8 cellular contexts compared by ENCODE assay signal in the genomic region with DNA sequence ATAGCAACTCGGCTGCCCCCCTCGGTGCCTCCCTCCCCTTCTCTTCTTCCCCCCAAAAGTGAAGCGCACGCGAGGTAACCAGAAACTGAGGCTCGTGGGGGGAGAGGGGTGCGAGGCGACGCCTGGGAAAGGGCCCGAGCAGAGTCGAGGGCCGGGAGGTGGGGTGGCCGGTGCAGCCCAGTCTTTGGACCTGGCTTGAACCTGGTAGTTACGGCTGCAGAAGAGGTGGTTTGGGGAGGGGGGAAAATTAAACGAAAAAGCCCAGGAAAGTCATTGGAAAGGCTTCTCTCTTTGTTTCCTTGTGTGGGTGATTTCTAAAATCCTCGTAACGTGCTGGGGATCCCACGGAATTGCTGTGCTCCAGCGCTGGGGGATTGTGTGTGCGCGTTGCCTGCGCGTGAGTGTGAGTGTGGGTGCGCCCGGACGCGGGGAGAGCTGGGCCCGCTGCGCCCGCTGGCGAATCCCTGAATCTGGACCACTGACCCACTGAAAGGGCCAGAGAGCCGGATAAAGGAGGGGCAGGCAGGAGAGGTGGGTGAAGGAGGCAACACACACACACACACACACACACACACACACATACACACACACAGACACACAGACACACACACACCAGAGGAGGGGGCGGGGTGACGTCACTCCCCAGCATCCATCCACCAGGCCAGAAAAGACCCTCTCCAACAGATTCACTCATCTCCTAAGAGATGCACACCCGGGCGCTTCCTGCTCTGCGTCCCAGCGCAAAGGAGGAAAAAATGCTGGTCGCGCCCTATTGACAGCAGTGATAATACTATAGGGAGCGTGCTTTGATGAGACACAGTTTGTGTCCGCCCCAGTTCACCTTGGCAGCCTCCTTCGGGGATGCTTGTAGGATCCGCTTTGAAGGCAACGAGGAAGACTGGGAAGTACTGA.
DNase-seq lines count a peak whose midpoint lies in the region; ATAC-seq and TF ChIP-seq lines count a peak whose summit lies in the region.

No MANE protein-coding gene starts in this region.

- DNase-seq in CD8-positive, alpha-beta memory T cell = no peak
- DNase-seq in activated B cell treated with CpG ODN at 0.5 μM for 24 hours (no peak), Right ventricle myocardium superior (no peak), posterior cingulate gyrus (peak in 9 of 10 donors; percentile 31 to 90 (median 52))
- DNase-seq in stimulated activated CD4-positive, alpha-beta T cell treated with anti-CD3 and anti-CD28 coated beads, Interleukin-2, amount 100 ng/mL, for 48 hours = no peak

- POLR2A ChIA-PET in CD8-positive, alpha-beta memory T cell (lab: Charles Lee) = no interaction called here
- POLR2A ChIA-PET in activated B cell treated with CpG ODN at 0.5 μM for 24 hours (lab: Charles Lee) = no interaction called here

- H3K9me3 ChIP-seq in CD8-positive, alpha-beta memory T cell (ENCODE audit: low read length) = no peaks in the 10 kb centered on the region

- CTCF ChIA-PET in CD8-positive, alpha-beta memory T cell (lab: Charles Lee) = no interaction called here
- CTCF ChIA-PET in activated B cell treated with CpG ODN at 0.5 μM for 24 hours (lab: Charles Lee) = no interaction called here

- no peaks in the 10 kb centered on the region for H3K36me3 Mint-ChIP-seq in CD8-positive, alpha-beta memory T cell
- no peaks in the 10 kb centered on the region for H3K36me3 Mint-ChIP-seq in activated B cell treated with CpG ODN at 0.5 μM for 24 hours (ENCODE audit: low read depth)

- ATAC-seq in activated B cell treated with CpG ODN at 0.5 μM for 24 hours (ENCODE audit: low read depth) (no peak), Right ventricle myocardium superior (ENCODE audit: poor library complexity) (peak; percentile 45), GM21526 (IDR thresholded peaks at IDR 0.05; ENCODE audit: low FRiP score, unreplicated experiment) (no peak), HG03025 (IDR thresholded peaks at IDR 0.05; ENCODE audit: low FRiP score, unreplicated experiment) (no peak), HG02763 (IDR thresholded peaks at IDR 0.05; ENCODE audit: unreplicated experiment) (no peak)

- TF ChIP-seq CTCF in activated B cell treated with CpG ODN at 0.5 μM for 24 hours (IDR thresholded peaks at IDR 0.05) = no peak

- H3K9me3 Mint-ChIP-seq in CD8-positive, alpha-beta memory T cell = peaks cover 0 to 3% (median 0%) of the 10 kb centered on the region in 5 donors
- H3K9me3 Mint-ChIP-seq in activated B cell treated with CpG ODN at 0.5 μM for 24 hours = no peaks in the 10 kb centered on the region

- H3K27me3 ChIP-seq in CD8-positive, alpha-beta memory T cell (ENCODE audit: insufficient read depth, low read length, poor library complexity, severe bottlenecking) = peaks cover 5% of the 10 kb centered on the region

- peaks cover 5 to 18% (median 16%) of the 10 kb centered on the region in 3 donors for H3K4me1 Mint-ChIP-seq in CD8-positive, alpha-beta memory T cell
- peaks cover 15% of the 10 kb centered on the region for H3K4me1 Mint-ChIP-seq in activated B cell treated with CpG ODN at 0.5 μM for 24 hours

- peaks cover 4% of the 10 kb centered on the region for H3K4me1 ChIP-seq in CD8-positive, alpha-beta memory T cell (ENCODE audit: insufficient read depth, low read length)

- H3K4me3 ChIP-seq in CD8-positive, alpha-beta memory T cell (ENCODE audit: low read length) = no peak overlapping the region

- H3K27ac ChIP-seq in CD8-positive, alpha-beta memory T cell (ENCODE audit: low read depth, low read length) = no peak overlapping the region

- peaks cover 19 to 44% of the 10 kb centered on the region in 2 donors for H3K27me3 Mint-ChIP-seq in CD8-positive, alpha-beta memory T cell
- H3K27me3 Mint-ChIP-seq in activated B cell treated with CpG ODN at 0.5 μM for 24 hours = peaks cover 37% of the 10 kb centered on the region

- intact Hi-C loops in activated B cell treated with CpG ODN at 0.5 μM for 24 hours (cut with micrococcal nuclease) = no loop called here
- intact Hi-C loops in Right ventricle myocardium superior (cut with DNase I) = no loop called here
- intact Hi-C loops in posterior cingulate gyrus (cut with DNase I) = loop anchor here (2.0 kb wide), 1 partner anchor 36 kb away; no protein-coding TSS in a partner anchor

- H3K27ac Mint-ChIP-seq in CD8-positive, alpha-beta memory T cell = peak overlapping the region in 1 of 8 donors; percentile 50
- no peak overlapping the region for H3K27ac Mint-ChIP-seq in activated B cell treated with CpG ODN at 0.5 μM for 24 hours

- H3K4me3 Mint-ChIP-seq in CD8-positive, alpha-beta memory T cell = peak overlapping the region; percentile 37 to 72 (median 50)
- peak overlapping the region; percentile 48 for H3K4me3 Mint-ChIP-seq in activated B cell treated with CpG ODN at 0.5 μM for 24 hours

- H3K36me3 ChIP-seq in CD8-positive, alpha-beta memory T cell (ENCODE audit: insufficient read depth, low read length) = no peaks in the 10 kb centered on the region

Comparison
In these comparisons a context has a peak if more than half of its experiments do, and no peak if none do; other contexts are left out.
1. DNase-seq: peak in posterior cingulate gyrus (9 of 10); none in CD8-positive, alpha-beta memory T cell (0 of 5), activated B cell treated with CpG ODN at 0.5 μM for 24 hours (single experiment), Right ventricle myocardium superior (single experiment) and stimulated activated CD4-positive, alpha-beta T cell treated with anti-CD3 and anti-CD28 coated beads, Interleukin-2, amount 100 ng/mL, for 48 hours (0 of 2).